ENCODE assay signal across 11 cellular contexts in the genomic region with DNA sequence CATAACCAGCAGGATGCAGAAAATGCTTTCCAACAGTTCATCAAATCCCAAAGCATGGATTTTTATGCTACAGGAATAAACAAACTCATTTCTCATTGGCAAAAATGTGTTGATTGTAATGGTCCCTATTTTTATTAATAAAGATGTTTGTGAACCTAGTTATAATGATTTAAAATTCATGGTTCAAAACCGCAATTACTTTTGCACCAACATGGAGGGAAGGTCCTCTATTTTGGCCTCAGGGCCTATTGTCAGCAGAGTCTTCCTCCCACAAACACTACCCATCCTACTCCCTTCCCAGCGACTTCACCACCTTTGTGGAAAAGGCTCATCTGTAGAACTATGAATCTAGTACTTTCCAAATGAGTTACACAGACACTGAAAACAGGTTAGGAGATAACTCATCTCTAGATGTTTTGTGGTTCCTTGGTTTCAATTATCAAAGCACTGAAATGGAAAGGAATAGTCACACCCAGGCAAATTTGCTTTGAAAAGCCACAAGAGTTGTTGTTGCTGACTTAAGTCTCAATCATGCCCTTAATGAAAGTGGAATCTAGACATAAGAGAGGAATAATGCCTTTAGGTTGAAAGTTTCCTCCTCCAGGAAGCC. TPM values are rescaled to one million over a fixed set of nuclear protein-coding genes. Genes with fewer than 3 reads are reported as not detected.
DNase-seq lines count a peak whose midpoint lies in the region; ATAC-seq and TF ChIP-seq lines count a peak whose summit lies in the region.
"Had no signal": no experiment of that assay in that cellular context is flagged by ENCODE, and none has a peak within 500 bp of the region (broad histone marks: within the 10 kb centered on the region; RNA-seq: fewer than 3 reads in every experiment).

No MANE protein-coding gene starts in this region.

- no peak for TF ChIP-seq POLR2A in transverse colon (IDR thresholded peaks at IDR 0.05)

- H4K20me1 ChIP-seq in mammary epithelial cell (ENCODE audit: insufficient read depth, low read length) = no peaks in the 10 kb centered on the region

- H3K4me3 ChIP-seq in mammary epithelial cell (replicated peaks in 1 of 3; ENCODE audit: insufficient read depth in 1 of 3, low read depth in 2 of 3, low read length in 3 of 3) (no peak overlapping the region), heart right ventricle (no peak overlapping the region), transverse colon (no peak overlapping the region)

- WGBS in mammary epithelial cell (ENCODE audit: low coverage, missing lambda C conversion rate) = 93% methylated on average over 2 of the region's 2 CpGs
- 91% methylated on average over 2 of the region's 2 CpGs for WGBS in heart right ventricle, 2 donors
- 77 to 91% methylated on average over 2 of the region's 2 CpGs for WGBS in transverse colon (ENCODE audit: low coverage in 1 of 2), 2 donors

- no peaks in the 10 kb centered on the region for H3K36me3 ChIP-seq in mammary epithelial cell (ENCODE audit: insufficient read depth, low read length)
- H3K36me3 ChIP-seq in heart right ventricle = no peaks in the 10 kb centered on the region
- H3K36me3 ChIP-seq in transverse colon = no peaks in the 10 kb centered on the region

- in situ Hi-C loops in mammary epithelial cell (cut with MboI; ENCODE audit: low sequenced_read_pairs in 2 of 2) (no loop called here), transverse colon (cut with MboI; ENCODE audit: low pct_ligation_motif_present in 1 of 4, low pct_unique_long_range_greater_than_20kb in 1 of 4, low sequenced_read_pairs in 3 of 4) (no loop called here)

- no peak overlapping the region for H2AFZ ChIP-seq in mammary epithelial cell (ENCODE audit: low read depth, low read length)

- TF ChIP-seq EP300 in transverse colon (IDR thresholded peaks at IDR 0.05; ENCODE audit: low read depth) = no peak

- no peaks in the 10 kb centered on the region for H3K36me3 Mint-ChIP-seq in MCF 10A (ENCODE audit: insufficient read depth, unreplicated experiment)
- H3K36me3 Mint-ChIP-seq in T-cell = no peaks in the 10 kb centered on the region

- H3K9me3 ChIP-seq in mammary epithelial cell (replicated peaks; ENCODE audit: insufficient read depth, low read length) (no peaks in the 10 kb centered on the region), heart right ventricle (peaks cover 0 to 19% (median 0%) of the 10 kb centered on the region in 11 donors), transverse colon (no peaks in the 10 kb centered on the region)

- dilution Hi-C loops in mammary epithelial cell (cut with HindIII; ENCODE audit: low sequenced_read_pairs) = no loop called here

- POLR2A ChIA-PET in MCF 10A (lab: Yijun Ruan, JAX) = no interaction called here
- POLR2A ChIA-PET in T-cell (lab: Charles Lee) = no interaction called here

- H3K4me1 Mint-ChIP-seq in MCF 10A (ENCODE audit: insufficient read depth, unreplicated experiment) (peaks cover 5% of the 10 kb centered on the region), T-cell (peaks cover 24 to 50% (median 42%) of the 10 kb centered on the region in 3 donors)

- H3K27me3 ChIP-seq in mammary epithelial cell (ENCODE audit: insufficient read depth, low read length) = no peaks in the 10 kb centered on the region
- H3K27me3 ChIP-seq in heart right ventricle = no peaks in the 10 kb centered on the region
- H3K27me3 ChIP-seq in transverse colon = no peaks in the 10 kb centered on the region

- TF ChIP-seq CTCF in mammary epithelial cell (conservative IDR thresholded peaks at IDR 0.05 in 1 of 2, IDR thresholded peaks at IDR 0.05 in 1 of 2; ENCODE audit: extremely low read depth in 1 of 2, insufficient read depth in 1 of 2, low read depth in 1 of 2, low read length in 2 of 2) = no peak
- TF ChIP-seq CTCF in MCF 10A (IDR thresholded peaks at IDR 0.05; ENCODE audit: unreplicated experiment) = no peak
- no peak for TF ChIP-seq CTCF in heart right ventricle (IDR thresholded peaks at IDR 0.05)
- TF ChIP-seq CTCF in transverse colon (IDR thresholded peaks at IDR 0.05) = no peak

- DNase-seq in mammary epithelial cell (peak; percentile 26), MCF 10A (ENCODE audit: unreplicated experiment) (no peak), T-cell (no peak), heart right ventricle (no peak), transverse colon (no peak)
- peak; percentile 33 for DNase-seq in stimulated activated naive CD8-positive, alpha-beta T cell treated with anti-CD3 and anti-CD28 coated beads, Interleukin-15, Interleukin-2, amounts not matched to agents 100 U/mL and 50 U/mL, for 24 hours
- no peak for DNase-seq in activated CD8-positive, alpha-beta memory T cell treated with anti-CD3 and anti-CD28 coated beads for 24 hours
- DNase-seq: activated B cell treated with CpG ODN at 0.5 μM for 24 hours; effector memory CD4-positive, alpha-beta T cell; NCI-H2171 treated with DMSO at 0.1 percent for 48 hours had no signal

- H3K27ac ChIP-seq in mammary epithelial cell (ENCODE audit: insufficient read depth, low read depth, low read length) (no peak overlapping the region), heart right ventricle (no peak overlapping the region), transverse colon (no peak overlapping the region)

- CTCF ChIA-PET in mammary epithelial cell (lab: Charles Lee; ENCODE audit: low non-redundant PET) = no interaction called here
- CTCF ChIA-PET in MCF 10A (lab: Yijun Ruan, JAX) = no interaction called here
- CTCF ChIA-PET in T-cell (lab: Charles Lee) = no interaction called here

- peaks cover 16% of the 10 kb centered on the region for H3K4me1 ChIP-seq in mammary epithelial cell (ENCODE audit: insufficient read depth, low read length)
- H3K4me1 ChIP-seq in heart right ventricle = no peaks in the 10 kb centered on the region
- H3K4me1 ChIP-seq in transverse colon = no peaks in the 10 kb centered on the region

- BruUV-seq in mammary epithelial cell (replicated peaks; lab: Mats Ljungman, UMichigan) = no TSS peak
- no TSS peak for BruUV-seq in MCF 10A (replicated peaks; lab: Mats Ljungman, UMichigan)

- no peak overlapping the region for H3K9ac ChIP-seq in mammary epithelial cell (ENCODE audit: insufficient read depth, low read length)

- no peak overlapping the region for H3K4me3 Mint-ChIP-seq in MCF 10A (ENCODE audit: unreplicated experiment)
- H3K4me3 Mint-ChIP-seq in T-cell = peak overlapping the region in 2 of 3 donors; percentile 42 to 60
- H3K4me3 Mint-ChIP-seq: activated B cell treated with CpG ODN at 0.5 μM for 24 hours had no signal

- no peak overlapping the region for H3K27ac Mint-ChIP-seq in MCF 10A (ENCODE audit: low read depth, unreplicated experiment)
- H3K27ac Mint-ChIP-seq in T-cell = no peak overlapping the region
- H3K27ac Mint-ChIP-seq: activated B cell treated with CpG ODN at 0.5 μM for 24 hours had no signal

- H3K27me3 Mint-ChIP-seq in MCF 10A (ENCODE audit: insufficient read depth, unreplicated experiment) (no peaks in the 10 kb centered on the region), T-cell (peaks cover 0 to 3% of the 10 kb centered on the region in 2 donors)

- intact Hi-C loops in mammary epithelial cell (cut with micrococcal nuclease) (loop anchor here (10.0 kb wide), 1 partner anchor 85 kb away; no protein-coding TSS in a partner anchor), MCF 10A (cut with micrococcal nuclease) (loop anchor here (10.0 kb wide), 1 partner anchor 1615 kb away; no protein-coding TSS in a partner anchor), heart right ventricle (cut with DNase I) (no loop called here), transverse colon (cut with DNase I; ENCODE audit: low total_unique reads) (no loop called here)

- peaks cover 13% of the 10 kb centered on the region for H3K9me3 Mint-ChIP-seq in MCF 10A (ENCODE audit: unreplicated experiment)
- H3K9me3 Mint-ChIP-seq in T-cell = peaks cover 4 to 13% (median 7%) of the 10 kb centered on the region in 3 donors

- H3K79me2 ChIP-seq in mammary epithelial cell (ENCODE audit: insufficient read depth, low read length) = no peaks in the 10 kb centered on the region

- no peak overlapping the region for H3K4me2 ChIP-seq in mammary epithelial cell (ENCODE audit: insufficient read depth, low read depth, low read length)

- ATAC-seq in HG02678 (IDR thresholded peaks at IDR 0.05; ENCODE audit: unreplicated experiment) (peak; percentile 90), T-cell (replicated peaks in 1 of 4) (peak; percentile 16 to 80 (median 65)), heart right ventricle (no peak)
- ATAC-seq in stimulated activated naive CD8-positive, alpha-beta T cell treated with anti-CD3 and anti-CD28 coated beads, Interleukin-15, Interleukin-2, amounts not matched to agents 100 U/mL and 50 U/mL, for 24 hours = peak; percentile 86

RNA-seq across cellular contexts. Expression of a gene that starts 59.4 kb away (rescaled TPM):
- total RNA-seq in mammary epithelial cell = 10 to 100 TPM in 1 of 2 donors, 1 to 10 TPM in 1; 4.7 to 27.1 TPM
- 27.6 TPM for polyA plus RNA-seq in mammary epithelial cell
- 55.2 TPM for polyA minus RNA-seq in mammary epithelial cell
- total RNA-seq in MCF 10A (2022) = 0.23 and 8.9 TPM in 2 replicates
- total RNA-seq in T-cell = 1 to 10 TPM; 1.3 to 1.8 (median 1.4) TPM
- 10 to 100 TPM; 20.8 to 43.4 (median 31.7) TPM for total RNA-seq in heart right ventricle
- polyA plus RNA-seq in heart right ventricle = 10 to 100 TPM; 17.4 to 18.2 TPM
- total RNA-seq in transverse colon = 10 to 100 TPM in 1 of 4 donors, 1 to 10 TPM in 3; 4.0 to 12.7 (median 5.6) TPM

Comparison
In these comparisons a context has a peak if more than half of its experiments do, and no peak if none do; other contexts are left out.
1. DNase-seq: peak in mammary epithelial cell (single experiment) and stimulated activated naive CD8-positive, alpha-beta T cell treated with anti-CD3 and anti-CD28 coated beads, Interleukin-15, Interleukin-2, amounts not matched to agents 100 U/mL and 50 U/mL, for 24 hours (single experiment); none in MCF 10A (single experiment), T-cell (0 of 34), heart right ventricle (0 of 2), transverse colon (single experiment) and activated CD8-positive, alpha-beta memory T cell treated with anti-CD3 and anti-CD28 coated beads for 24 hours (single experiment).
2. ATAC-seq: peak in HG02678 (single experiment), T-cell (4 of 4) and stimulated activated naive CD8-positive, alpha-beta T cell treated with anti-CD3 and anti-CD28 coated beads, Interleukin-15, Interleukin-2, amounts not matched to agents 100 U/mL and 50 U/mL, for 24 hours (single experiment); none in heart right ventricle (0 of 8).
3. intact Hi-C loops: an anchor here in mammary epithelial cell (10.0 kb wide) and MCF 10A (10.0 kb wide); none called in heart right ventricle and transverse colon.